In the genomic region with DNA sequence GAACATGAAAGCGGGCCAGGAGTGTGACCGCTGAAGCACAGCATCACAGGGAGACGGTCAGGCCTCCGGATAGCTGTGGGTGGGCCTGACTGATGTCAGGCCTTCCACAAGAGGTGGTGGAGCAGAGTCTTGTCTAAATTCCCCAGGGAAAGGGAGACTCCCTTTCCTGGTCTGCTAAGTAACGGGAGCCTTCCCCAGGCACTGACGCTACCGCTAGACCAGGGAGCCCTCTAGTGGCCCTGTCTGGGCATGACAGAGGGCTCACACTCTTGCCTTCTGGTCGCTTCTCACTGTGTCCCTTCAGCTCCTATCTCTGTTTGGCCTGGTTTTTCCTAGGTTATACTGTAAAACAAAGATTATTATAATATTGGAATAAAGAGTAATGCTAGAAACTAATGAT, we compare ENCODE assay signal across 8 cellular contexts. TPM values are rescaled to one million over a fixed set of nuclear protein-coding genes. Genes with fewer than 3 reads are reported as not detected.
DNase-seq lines count a peak whose midpoint lies in the region; ATAC-seq and TF ChIP-seq lines count a peak whose summit lies in the region.

No MANE protein-coding gene starts in this region.

- DNase-seq in NCI-H69 (lab: John Stamatoyannopoulos, UW): peak; percentile 84
- peak; percentile 2 for DNase-seq in activated T-helper 1 cell treated with Interleukin-2 at 50 U/mL for 16 hours (ENCODE audit: low read depth)
- DNase-seq in heart left ventricle: peak; percentile 56 to 76 (median 63)
- peak; percentile 43 for DNase-seq in stimulated activated CD4-positive, alpha-beta T cell treated with anti-CD3 and anti-CD28 coated beads, Interleukin-12 subunit alpha, Interleukin-12 subunit beta, amount 100 ng/mL, for 4 hours
- no peak for DNase-seq in HEK293T (ENCODE audit: extremely low spot score)

- POLR2A ChIA-PET in HEK293T (lab: Yijun Ruan, JAX): no interaction called here

- no peaks in the 10 kb centered on the region for H3K4me1 ChIP-seq in heart left ventricle

- 54 to 65% (median 61%) methylated on average over 8 of the region's 8 CpGs for WGBS in heart left ventricle, 4 donors

- H3K36me3 ChIP-seq in heart left ventricle: no peaks in the 10 kb centered on the region

- H3K9me3 ChIP-seq in heart left ventricle: peaks cover 0 to 15% (median 0%) of the 10 kb centered on the region in 12 donors

- intact Hi-C loops in heart left ventricle (cut with DNase I): loop anchor here in 9 of 10 donors (1.0 to 5.0 kb wide), 3 partner anchors 64 to 65 kb away; no protein-coding TSS in a partner anchor

- no peaks in the 10 kb centered on the region for H3K27me3 ChIP-seq in heart left ventricle

- TF ChIP-seq CTCF in GM12873 (IDR thresholded peaks at IDR 0.05; ENCODE audit: insufficient read depth, low read depth, low read length, missing control alignments): peak; percentile 85
- TF ChIP-seq CTCF in heart left ventricle (IDR thresholded peaks at IDR 0.05): peak; percentile 76 to 95 (median 90)

- TF ChIP-seq POLR2A in heart left ventricle (IDR thresholded peaks at IDR 0.05): no peak

- H3K4me3 ChIP-seq in heart left ventricle: peak overlapping the region in 7 of 12 donors; percentile 5 to 46 (median 21)

- CTCF ChIA-PET in HEK293T (lab: Yijun Ruan, JAX): no interaction called here

- H3K27ac ChIP-seq in heart left ventricle: no peak overlapping the region

- ATAC-seq in heart left ventricle (peak in 1 of 4 donors; percentile 55), HG02678 (IDR thresholded peaks at IDR 0.05; ENCODE audit: unreplicated experiment) (no peak), HG03159 (IDR thresholded peaks at IDR 0.05; ENCODE audit: unreplicated experiment) (no peak)

TF ChIP-seq in HEK293T, 16 proteins besides CTCF, POLR2A, EP300 and RAD21:
- TF ChIP-seq L3MBTL2 (conservative IDR thresholded peaks at IDR 0.05): no peak
- TF ChIP-seq, protein P1, sequence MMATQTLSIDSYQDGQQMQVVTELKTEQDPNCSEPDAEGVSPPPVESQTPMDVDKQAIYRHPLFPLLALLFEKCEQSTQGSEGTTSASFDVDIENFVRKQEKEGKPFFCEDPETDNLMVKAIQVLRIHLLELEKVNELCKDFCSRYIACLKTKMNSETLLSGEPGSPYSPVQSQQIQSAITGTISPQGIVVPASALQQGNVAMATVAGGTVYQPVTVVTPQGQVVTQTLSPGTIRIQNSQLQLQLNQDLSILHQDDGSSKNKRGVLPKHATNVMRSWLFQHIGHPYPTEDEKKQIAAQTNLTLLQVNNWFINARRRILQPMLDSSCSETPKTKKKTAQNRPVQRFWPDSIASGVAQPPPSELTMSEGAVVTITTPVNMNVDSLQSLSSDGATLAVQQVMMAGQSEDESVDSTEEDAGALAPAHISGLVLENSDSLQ (IDR thresholded peaks at IDR 0.05): no peak
- no peak for TF ChIP-seq ZNF384 (IDR thresholded peaks at IDR 0.05)
- TF ChIP-seq TARDBP (IDR thresholded peaks at IDR 0.05): no peak
- TF ChIP-seq NFRKB (IDR thresholded peaks at IDR 0.05): no peak
- no peak for TF ChIP-seq ELF4 (IDR thresholded peaks at IDR 0.05)
- TF ChIP-seq FOXK2 (IDR thresholded peaks at IDR 0.05): no peak
- no peak for TF ChIP-seq CTBP1 (IDR thresholded peaks at IDR 0.05; ENCODE audit: borderline replicate concordance)
- TF ChIP-seq ARNT (IDR thresholded peaks at IDR 0.05): no peak

RNA-seq across cellular contexts. Expression of a gene that starts 36.5 kb away (rescaled TPM):
- under 1 TPM in 2 of 9 donors, not detected in 7; 0.06 to 0.53 TPM for total RNA-seq in heart left ventricle
- not detected for polyA plus RNA-seq in heart left ventricle

RNA-seq across cellular contexts. Expression of a gene that starts 39.6 kb away (rescaled TPM):
- 10 to 100 TPM; 17.9 to 39.7 (median 19.9) TPM for total RNA-seq in heart left ventricle
- 1 to 10 TPM; 6.3 to 8.8 TPM for polyA plus RNA-seq in heart left ventricle
